1 cellular context compared by ENCODE assay signal in the genomic region with DNA sequence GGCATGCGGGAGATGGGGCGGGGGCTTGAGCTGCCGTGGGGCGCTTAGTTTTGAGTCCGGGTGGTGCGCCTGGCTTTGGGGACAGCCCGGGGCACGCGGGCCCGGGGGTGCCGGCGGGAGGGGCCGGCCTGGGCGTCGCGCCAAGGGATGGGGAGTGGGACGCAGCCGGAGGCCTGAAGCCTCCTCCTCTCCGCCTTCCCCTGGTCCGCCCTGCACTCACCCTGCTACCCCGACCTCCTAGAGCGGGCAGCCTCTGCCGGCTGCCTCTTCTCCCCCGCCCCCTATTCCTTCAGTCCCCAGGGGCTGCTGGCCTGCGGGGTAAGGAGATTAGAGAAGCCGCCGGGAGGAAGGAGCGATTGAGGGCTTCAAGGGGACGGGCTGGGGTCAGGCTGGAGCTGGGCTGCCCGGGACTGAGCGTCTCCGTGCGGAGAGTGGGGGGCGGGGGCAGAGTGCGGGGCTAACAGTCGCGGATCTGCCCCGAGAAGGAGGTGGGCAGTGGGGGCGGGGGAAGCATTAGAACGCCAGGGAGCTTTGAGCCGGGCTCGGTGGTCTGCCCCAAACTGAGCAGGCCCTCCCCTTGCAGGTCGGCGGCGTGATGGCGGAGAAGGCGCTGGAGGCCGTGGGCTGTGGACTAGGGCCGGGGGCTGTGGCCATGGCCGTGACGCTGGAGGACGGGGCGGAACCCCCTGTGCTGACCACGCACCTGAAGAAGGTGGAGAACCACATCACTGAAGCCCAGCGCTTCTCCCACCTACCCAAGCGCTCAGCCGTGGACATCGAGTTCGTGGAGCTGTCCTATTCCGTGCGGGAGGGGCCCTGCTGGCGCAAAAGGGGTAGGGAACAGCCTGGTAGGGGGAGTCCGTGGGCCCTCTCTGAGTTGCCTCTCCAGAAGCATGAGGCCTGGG.
TF ChIP-seq lines count a peak whose summit lies in the region.

No MANE protein-coding gene starts in this region.

TF ChIP-seq in endothelial cell of umbilical vein, 7 proteins besides CTCF, POLR2A, EP300 and RAD21:
- TF ChIP-seq JUN (IDR thresholded peaks at IDR 0.05; ENCODE audit: borderline replicate concordance, insufficient read depth, insufficient read length, low read depth), result no peak
- no peak for TF ChIP-seq GATA2 (IDR thresholded peaks at IDR 0.05; ENCODE audit: insufficient read depth, insufficient read length, low read depth, low read length)
- TF ChIP-seq POLR2AphosphoS5 (IDR thresholded peaks at IDR 0.05; ENCODE audit: insufficient read depth, low read depth, low read length), result no peak
- no peak for TF ChIP-seq EZH2 (IDR thresholded peaks at IDR 0.05; ENCODE audit: borderline replicate concordance, low read depth, low read length, severe bottlenecking)
- TF ChIP-seq MYC (IDR thresholded peaks at IDR 0.05; ENCODE audit: low read depth, low read length), result no peak
- TF ChIP-seq, protein P1, sequence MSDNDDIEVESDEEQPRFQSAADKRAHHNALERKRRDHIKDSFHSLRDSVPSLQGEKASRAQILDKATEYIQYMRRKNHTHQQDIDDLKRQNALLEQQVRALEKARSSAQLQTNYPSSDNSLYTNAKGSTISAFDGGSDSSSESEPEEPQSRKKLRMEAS (IDR thresholded peaks at IDR 0.05; ENCODE audit: insufficient read depth, insufficient read length), result no peak
- TF ChIP-seq FOS (IDR thresholded peaks at IDR 0.05; ENCODE audit: borderline replicate concordance, insufficient read depth, low read length), result no peak
